ENCODE assay signal across 1 cellular context in the genomic region with DNA sequence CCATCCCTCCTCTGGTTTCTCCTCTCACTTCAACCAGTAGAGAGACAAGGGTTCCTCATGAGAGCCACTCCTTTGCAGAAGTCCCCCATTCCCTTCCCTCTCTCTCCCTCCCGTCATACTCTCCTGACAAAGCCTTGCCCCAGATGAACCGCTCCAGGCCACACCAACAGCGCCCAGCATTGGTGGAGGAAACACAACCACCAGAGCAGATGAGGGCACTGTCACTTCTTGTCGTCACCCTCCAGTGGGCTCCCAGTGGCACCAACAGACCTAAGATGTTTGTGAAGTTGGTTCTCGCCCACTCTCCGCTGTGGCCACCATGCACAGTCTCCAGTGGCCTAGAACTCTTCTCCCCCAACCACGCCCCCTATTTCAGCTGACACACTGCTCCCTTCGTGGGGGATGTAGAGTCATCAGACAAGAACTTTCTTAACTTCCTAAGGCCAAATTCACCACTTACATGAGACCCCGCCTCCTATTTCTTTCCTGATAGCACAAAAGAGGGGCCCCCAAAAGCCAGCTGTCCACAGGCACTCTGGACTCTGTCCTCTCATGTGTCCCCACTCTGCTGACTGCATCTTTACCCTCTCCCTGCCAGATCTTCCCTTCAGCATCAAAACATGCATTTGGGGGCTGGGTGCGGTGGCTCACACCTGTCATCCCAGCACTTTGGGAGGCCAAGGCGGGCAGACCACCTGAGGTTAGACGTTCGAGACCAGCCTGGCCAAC.
TF ChIP-seq lines count a peak whose summit lies in the region.

No MANE protein-coding gene starts in this region.

TF ChIP-seq in GM23338, 12 proteins besides CTCF, POLR2A, EP300 and RAD21 (continued from another document):
- TF ChIP-seq, protein P1, sequence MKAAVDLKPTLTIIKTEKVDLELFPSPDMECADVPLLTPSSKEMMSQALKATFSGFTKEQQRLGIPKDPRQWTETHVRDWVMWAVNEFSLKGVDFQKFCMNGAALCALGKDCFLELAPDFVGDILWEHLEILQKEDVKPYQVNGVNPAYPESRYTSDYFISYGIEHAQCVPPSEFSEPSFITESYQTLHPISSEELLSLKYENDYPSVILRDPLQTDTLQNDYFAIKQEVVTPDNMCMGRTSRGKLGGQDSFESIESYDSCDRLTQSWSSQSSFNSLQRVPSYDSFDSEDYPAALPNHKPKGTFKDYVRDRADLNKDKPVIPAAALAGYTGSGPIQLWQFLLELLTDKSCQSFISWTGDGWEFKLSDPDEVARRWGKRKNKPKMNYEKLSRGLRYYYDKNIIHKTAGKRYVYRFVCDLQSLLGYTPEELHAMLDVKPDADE (IDR thresholded peaks at IDR 0.05), result no peak
- TF ChIP-seq CREB1 (CRISPR knock-in tag; IDR thresholded peaks at IDR 0.05; ENCODE audit: low read depth) (no peak), POLR2AphosphoS5 (IDR thresholded peaks at IDR 0.05; ENCODE audit: low read depth) (no peak), EZH2phosphoT487 (IDR thresholded peaks at IDR 0.05; ENCODE audit: unreplicated experiment) (no peak), ZNF114 (CRISPR knock-in tag; IDR thresholded peaks at IDR 0.05) (no peak), EZH2 (IDR thresholded peaks at IDR 0.05; ENCODE audit: low read depth, unreplicated experiment) (no peak), NANOG (IDR thresholded peaks at IDR 0.05; ENCODE audit: borderline replicate concordance) (no peak), STAT1 (IDR thresholded peaks at IDR 0.05; ENCODE audit: unreplicated experiment) (no peak)
- TF ChIP-seq, protein P2, sequence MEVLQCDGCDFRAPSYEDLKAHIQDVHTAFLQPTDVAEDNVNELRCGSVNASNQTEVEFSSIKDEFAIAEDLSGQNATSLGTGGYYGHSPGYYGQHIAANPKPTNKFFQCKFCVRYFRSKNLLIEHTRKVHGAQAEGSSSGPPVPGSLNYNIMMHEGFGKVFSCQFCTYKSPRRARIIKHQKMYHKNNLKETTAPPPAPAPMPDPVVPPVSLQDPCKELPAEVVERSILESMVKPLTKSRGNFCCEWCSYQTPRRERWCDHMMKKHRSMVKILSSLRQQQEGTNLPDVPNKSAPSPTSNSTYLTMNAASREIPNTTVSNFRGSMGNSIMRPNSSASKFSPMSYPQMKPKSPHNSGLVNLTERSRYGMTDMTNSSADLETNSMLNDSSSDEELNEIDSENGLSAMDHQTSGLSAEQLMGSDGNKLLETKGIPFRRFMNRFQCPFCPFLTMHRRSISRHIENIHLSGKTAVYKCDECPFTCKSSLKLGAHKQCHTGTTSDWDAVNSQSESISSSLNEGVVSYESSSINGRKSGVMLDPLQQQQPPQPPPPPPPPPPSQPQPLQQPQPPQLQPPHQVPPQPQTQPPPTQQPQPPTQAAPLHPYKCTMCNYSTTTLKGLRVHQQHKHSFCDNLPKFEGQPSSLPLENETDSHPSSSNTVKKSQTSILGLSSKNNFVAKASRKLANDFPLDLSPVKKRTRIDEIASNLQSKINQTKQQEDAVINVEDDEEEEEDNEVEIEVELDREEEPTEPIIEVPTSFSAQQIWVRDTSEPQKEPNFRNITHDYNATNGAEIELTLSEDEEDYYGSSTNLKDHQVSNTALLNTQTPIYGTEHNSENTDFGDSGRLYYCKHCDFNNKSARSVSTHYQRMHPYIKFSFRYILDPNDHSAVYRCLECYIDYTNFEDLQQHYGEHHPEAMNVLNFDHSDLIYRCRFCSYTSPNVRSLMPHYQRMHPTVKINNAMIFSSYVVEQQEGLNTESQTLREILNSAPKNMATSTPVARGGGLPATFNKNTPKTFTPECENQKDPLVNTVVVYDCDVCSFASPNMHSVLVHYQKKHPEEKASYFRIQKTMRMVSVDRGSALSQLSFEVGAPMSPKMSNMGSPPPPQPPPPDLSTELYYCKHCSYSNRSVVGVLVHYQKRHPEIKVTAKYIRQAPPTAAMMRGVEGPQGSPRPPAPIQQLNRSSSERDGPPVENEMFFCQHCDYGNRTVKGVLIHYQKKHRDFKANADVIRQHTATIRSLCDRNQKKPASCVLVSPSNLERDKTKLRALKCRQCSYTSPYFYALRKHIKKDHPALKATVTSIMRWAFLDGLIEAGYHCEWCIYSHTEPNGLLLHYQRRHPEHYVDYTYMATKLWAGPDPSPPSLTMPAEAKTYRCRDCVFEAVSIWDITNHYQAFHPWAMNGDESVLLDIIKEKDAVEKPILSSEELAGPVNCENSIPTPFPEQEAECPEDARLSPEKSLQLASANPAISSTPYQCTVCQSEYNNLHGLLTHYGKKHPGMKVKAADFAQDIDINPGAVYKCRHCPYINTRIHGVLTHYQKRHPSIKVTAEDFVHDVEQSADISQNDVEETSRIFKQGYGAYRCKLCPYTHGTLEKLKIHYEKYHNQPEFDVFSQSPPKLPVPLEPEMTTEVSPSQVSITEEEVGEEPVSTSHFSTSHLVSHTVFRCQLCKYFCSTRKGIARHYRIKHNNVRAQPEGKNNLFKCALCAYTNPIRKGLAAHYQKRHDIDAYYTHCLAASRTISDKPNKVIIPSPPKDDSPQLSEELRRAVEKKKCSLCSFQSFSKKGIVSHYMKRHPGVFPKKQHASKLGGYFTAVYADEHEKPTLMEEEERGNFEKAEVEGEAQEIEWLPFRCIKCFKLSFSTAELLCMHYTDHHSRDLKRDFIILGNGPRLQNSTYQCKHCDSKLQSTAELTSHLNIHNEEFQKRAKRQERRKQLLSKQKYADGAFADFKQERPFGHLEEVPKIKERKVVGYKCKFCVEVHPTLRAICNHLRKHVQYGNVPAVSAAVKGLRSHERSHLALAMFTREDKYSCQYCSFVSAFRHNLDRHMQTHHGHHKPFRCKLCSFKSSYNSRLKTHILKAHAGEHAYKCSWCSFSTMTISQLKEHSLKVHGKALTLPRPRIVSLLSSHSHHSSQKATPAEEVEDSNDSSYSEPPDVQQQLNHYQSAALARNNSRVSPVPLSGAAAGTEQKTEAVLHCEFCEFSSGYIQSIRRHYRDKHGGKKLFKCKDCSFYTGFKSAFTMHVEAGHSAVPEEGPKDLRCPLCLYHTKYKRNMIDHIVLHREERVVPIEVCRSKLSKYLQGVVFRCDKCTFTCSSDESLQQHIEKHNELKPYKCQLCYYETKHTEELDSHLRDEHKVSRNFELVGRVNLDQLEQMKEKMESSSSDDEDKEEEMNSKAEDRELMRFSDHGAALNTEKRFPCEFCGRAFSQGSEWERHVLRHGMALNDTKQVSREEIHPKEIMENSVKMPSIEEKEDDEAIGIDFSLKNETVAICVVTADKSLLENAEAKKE (CRISPR knock-in tag; IDR thresholded peaks at IDR 0.05), result no peak
- TF ChIP-seq, protein P3, sequence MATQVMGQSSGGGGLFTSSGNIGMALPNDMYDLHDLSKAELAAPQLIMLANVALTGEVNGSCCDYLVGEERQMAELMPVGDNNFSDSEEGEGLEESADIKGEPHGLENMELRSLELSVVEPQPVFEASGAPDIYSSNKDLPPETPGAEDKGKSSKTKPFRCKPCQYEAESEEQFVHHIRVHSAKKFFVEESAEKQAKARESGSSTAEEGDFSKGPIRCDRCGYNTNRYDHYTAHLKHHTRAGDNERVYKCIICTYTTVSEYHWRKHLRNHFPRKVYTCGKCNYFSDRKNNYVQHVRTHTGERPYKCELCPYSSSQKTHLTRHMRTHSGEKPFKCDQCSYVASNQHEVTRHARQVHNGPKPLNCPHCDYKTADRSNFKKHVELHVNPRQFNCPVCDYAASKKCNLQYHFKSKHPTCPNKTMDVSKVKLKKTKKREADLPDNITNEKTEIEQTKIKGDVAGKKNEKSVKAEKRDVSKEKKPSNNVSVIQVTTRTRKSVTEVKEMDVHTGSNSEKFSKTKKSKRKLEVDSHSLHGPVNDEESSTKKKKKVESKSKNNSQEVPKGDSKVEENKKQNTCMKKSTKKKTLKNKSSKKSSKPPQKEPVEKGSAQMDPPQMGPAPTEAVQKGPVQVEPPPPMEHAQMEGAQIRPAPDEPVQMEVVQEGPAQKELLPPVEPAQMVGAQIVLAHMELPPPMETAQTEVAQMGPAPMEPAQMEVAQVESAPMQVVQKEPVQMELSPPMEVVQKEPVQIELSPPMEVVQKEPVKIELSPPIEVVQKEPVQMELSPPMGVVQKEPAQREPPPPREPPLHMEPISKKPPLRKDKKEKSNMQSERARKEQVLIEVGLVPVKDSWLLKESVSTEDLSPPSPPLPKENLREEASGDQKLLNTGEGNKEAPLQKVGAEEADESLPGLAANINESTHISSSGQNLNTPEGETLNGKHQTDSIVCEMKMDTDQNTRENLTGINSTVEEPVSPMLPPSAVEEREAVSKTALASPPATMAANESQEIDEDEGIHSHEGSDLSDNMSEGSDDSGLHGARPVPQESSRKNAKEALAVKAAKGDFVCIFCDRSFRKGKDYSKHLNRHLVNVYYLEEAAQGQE (IDR thresholded peaks at IDR 0.05; ENCODE audit: unreplicated experiment), result no peak
